Comparison of ENCODE assay signal across 23 cellular contexts in genomic region chr7:90503379-90503778, GRCh38. TPM values are rescaled to one million over a fixed set of nuclear protein-coding genes. Genes with fewer than 3 reads are reported as not detected.
DNase-seq lines count a peak whose midpoint lies in the region; ATAC-seq and FAIRE-seq lines count a peak whose summit lies in the region.
"Had no signal": no experiment of that assay in that cellular context is flagged by ENCODE, and none has a peak within 500 bp of the region (broad histone marks: within the 10 kb centered on the region; RNA-seq: fewer than 3 reads in every experiment).

No MANE protein-coding gene starts in this region.

- ATAC-seq in GM19395 (IDR thresholded peaks at IDR 0.05; ENCODE audit: unreplicated experiment): peak; percentile 58
- peak; percentile 53 for ATAC-seq in HG02678 (IDR thresholded peaks at IDR 0.05; ENCODE audit: unreplicated experiment)
- peak; percentile 83 for ATAC-seq in left lobe of liver
- ATAC-seq in HG02623 (IDR thresholded peaks at IDR 0.05; ENCODE audit: unreplicated experiment): no peak

- peak; percentile 69 for FAIRE-seq in GM18507 (lab: Jason Lieb, UNC)
- FAIRE-seq: HTR-8/SVneo had no signal

- DNase-seq in GM18507 (ENCODE audit: extremely low spot score, insufficient read length, low read depth) (no peak), left lobe of liver (ENCODE audit: low spot score) (no peak), D341Med (ENCODE audit: low spot score) (no peak), HCEC 1CT (no peak)
- DNase-seq in central memory CD4-positive, alpha-beta T cell: no peak
- DNase-seq: AML-193, IMR-90, NCI-H1092 treated with DMSO at 0.1 percent for 48 hours, NCI-H1436 treated with DMSO at 0.1 percent for 48 hours, NCI-H2029, NCI-H226, NCI-H510A treated with DMSO at 0.1 percent for 48 hours, NCI-H748 treated with DMSO at 0.1 percent for 48 hours, PC-9, SHP77 treated with DMSO at 0.1 percent for 48 hours, SW 1271, T-helper 2 cell had no signal

RNA-seq across cellular contexts. Expression of gene PTTG1IP2, which starts 33.9 kb away (rescaled TPM):
- total RNA-seq in left lobe of liver: not detected
- total RNA-seq: A172, H4, IMR-90, PC-9 had no signal
